ENCODE assay signal across 1 cellular context in genomic region chr9:130768265-130768664, GRCh38.
A peak's percentile ranks its signal among the peaks of the same experiment; 100 is the strongest.
TF ChIP-seq lines count a peak whose summit lies in the region.

No MANE protein-coding gene starts in this region.

TF ChIP-seq in HepG2, 621 proteins besides CTCF, POLR2A, EP300 and RAD21 (continued from another document and continues in another):
- TF ChIP-seq ARID5B (CRISPR knock-in tag; IDR thresholded peaks at IDR 0.05) (0 out of 2 replicates have a peak, but pooled peaks have one; percentile 38), ZNF317 (CRISPR knock-in tag; IDR thresholded peaks at IDR 0.05) (no peak), ADNP (CRISPR knock-in tag; IDR thresholded peaks at IDR 0.05) (no peak), CBX5 (CRISPR knock-in tag; IDR thresholded peaks at IDR 0.05; ENCODE audit: borderline replicate concordance) (peak; percentile 55; the same call in 1 of the 2 replicates), KLF15 (CRISPR knock-in tag; IDR thresholded peaks at IDR 0.05; ENCODE audit: borderline replicate concordance) (no peak), ZNF501 (CRISPR knock-in tag; IDR thresholded peaks at IDR 0.05) (no peak), RBAK (CRISPR knock-in tag; IDR thresholded peaks at IDR 0.05) (no peak), NFYB (CRISPR knock-in tag; IDR thresholded peaks at IDR 0.05) (no peak), ZNF687 (CRISPR knock-in tag; IDR thresholded peaks at IDR 0.05) (peak; percentile 52), ZNF362 (CRISPR knock-in tag; IDR thresholded peaks at IDR 0.05; ENCODE audit: borderline replicate concordance) (peak; percentile 37; the same call in 1 of the 2 replicates), CEBPZ (IDR thresholded peaks at IDR 0.05; ENCODE audit: low read length) (no peak), HOXD1 (CRISPR knock-in tag; IDR thresholded peaks at IDR 0.05) (no peak), CEBPB (IDR thresholded peaks at IDR 0.05; ENCODE audit: borderline replicate concordance, low read depth, low read length) (0 out of 2 replicates have a peak, but pooled peaks have one; percentile 20), ZFP91 (CRISPR knock-in tag; IDR thresholded peaks at IDR 0.05; ENCODE audit: borderline replicate concordance) (0 out of 2 replicates have a peak, but pooled peaks have one; percentile 39), ERF (CRISPR knock-in tag; IDR thresholded peaks at IDR 0.05) (peak; percentile 40; the same call in 1 of the 2 replicates), ZNF292 (CRISPR knock-in tag; IDR thresholded peaks at IDR 0.05; ENCODE audit: borderline replicate concordance, low read depth) (peak; percentile 58; the same call in 1 of the 2 replicates), ZNF691 (CRISPR knock-in tag; IDR thresholded peaks at IDR 0.05; ENCODE audit: borderline replicate concordance, low read depth) (no peak), ZFY (CRISPR knock-in tag; IDR thresholded peaks at IDR 0.05) (peak; percentile 37; the same call in 1 of the 2 replicates), TIGD3 (CRISPR knock-in tag; IDR thresholded peaks at IDR 0.05; ENCODE audit: borderline replicate concordance) (no peak), MYPOP (CRISPR knock-in tag; IDR thresholded peaks at IDR 0.05) (no peak), ARID4A (CRISPR knock-in tag; IDR thresholded peaks at IDR 0.05; ENCODE audit: borderline replicate concordance) (peak; percentile 72; the same call in 1 of the 2 replicates), GATAD2A (CRISPR knock-in tag; IDR thresholded peaks at IDR 0.05) (peak; percentile 82), PRPF4 (IDR thresholded peaks at IDR 0.05; ENCODE audit: low read depth, low read length, poor library complexity, severe bottlenecking) (no peak), ELF1 (CRISPR knock-in tag; IDR thresholded peaks at IDR 0.05) (peak; percentile 39; the same call in 1 of the 2 replicates), SMYD3 (CRISPR knock-in tag; IDR thresholded peaks at IDR 0.05) (no peak), MIXL1 (CRISPR knock-in tag; IDR thresholded peaks at IDR 0.05) (0 out of 2 replicates have a peak, but pooled peaks have one; percentile 34), CEBPG (CRISPR knock-in tag; IDR thresholded peaks at IDR 0.05) (peak; percentile 91)
